Comparison of ENCODE assay signal across 20 cellular contexts in the genomic region with DNA sequence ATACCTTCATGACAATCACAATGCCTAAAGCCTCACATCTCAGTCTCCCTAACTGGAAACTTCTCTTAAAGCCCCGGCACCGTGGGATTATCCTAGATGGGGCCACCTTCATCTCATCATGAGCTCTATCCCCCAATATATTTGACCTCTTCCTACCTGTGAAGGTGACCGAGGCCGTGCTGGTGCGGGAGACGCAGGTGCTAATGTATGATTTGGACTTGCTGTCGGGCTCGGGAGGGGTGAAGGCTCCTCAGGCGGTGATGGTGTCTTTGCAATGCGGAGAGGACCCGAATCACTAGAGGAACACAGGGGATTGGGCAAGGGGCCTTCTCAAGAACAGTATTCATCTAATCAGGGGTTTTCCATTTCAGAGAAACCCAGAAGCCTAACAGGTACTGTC.
DNase-seq lines count a peak whose midpoint lies in the region; ATAC-seq and TF ChIP-seq lines count a peak whose summit lies in the region.
"Had no signal": no experiment of that assay in that cellular context is flagged by ENCODE, and none has a peak within 500 bp of the region (broad histone marks: within the 10 kb centered on the region; RNA-seq: fewer than 3 reads in every experiment).

No MANE protein-coding gene starts in this region.

- H3K9me3 ChIP-seq in BLaER1 treated with 17β-estradiol and CSF1 and Interleukin-3, amounts not matched to agents 10 nM and 100 nM (replicated peaks in 1 of 11) = 0 out of 22 replicates have a peak, but pooled peaks cover 0 to 3% (median 0%) of the 10 kb centered on the region in 11 experiments
- H3K9me3 ChIP-seq in CD8-positive, alpha-beta T cell (ENCODE audit: low read length) = no peaks in the 10 kb centered on the region
- peaks cover 0 to 5% (median 2%) of the 10 kb centered on the region in 4 donors for H3K9me3 ChIP-seq in esophagus muscularis mucosa
- H3K9me3 ChIP-seq: neutrophil, prostate gland, SJCRH30 had no signal

- no peak overlapping the region for H3K9ac ChIP-seq in BLaER1 treated with 17β-estradiol and CSF1 and Interleukin-3, amounts not matched to agents 10 nM and 100 nM

- H3K27me3 Mint-ChIP-seq in CD8-positive, alpha-beta T cell (ENCODE audit: low read depth) = no peaks in the 10 kb centered on the region
- no peaks in the 10 kb centered on the region for H3K27me3 Mint-ChIP-seq in T-cell
- H3K27me3 Mint-ChIP-seq in effector memory CD8-positive, alpha-beta T cell = no peaks in the 10 kb centered on the region
- H3K27me3 Mint-ChIP-seq: central memory CD8-positive, alpha-beta T cell had no signal

- TF ChIP-seq CTCF in CD8-positive, alpha-beta T cell (IDR thresholded peaks at IDR 0.05) = no peak
- no peak for TF ChIP-seq CTCF in esophagus muscularis mucosa (IDR thresholded peaks at IDR 0.05)
- no peak for TF ChIP-seq CTCF in GM20000 (IDR thresholded peaks at IDR 0.05; ENCODE audit: extremely low read depth, missing control alignments)

- peak overlapping the region; percentile 69 for H3K27ac Mint-ChIP-seq in CD8-positive, alpha-beta T cell
- peak overlapping the region; percentile 77 to 84 for H3K27ac Mint-ChIP-seq in T-cell
- H3K27ac Mint-ChIP-seq in effector memory CD8-positive, alpha-beta T cell = peak overlapping the region in 1 of 2 donors; percentile 77

- H3K4me1 ChIP-seq in BLaER1 treated with 17β-estradiol and CSF1 and Interleukin-3, amounts not matched to agents 10 nM and 100 nM = peaks cover 0 to 12% (median 2%) of the 10 kb centered on the region in 10 experiments; a peak in 7 of 20 replicates
- no peaks in the 10 kb centered on the region for H3K4me1 ChIP-seq in CD8-positive, alpha-beta T cell (ENCODE audit: insufficient read depth, low read length)
- peaks cover 0 to 7% (median 0%) of the 10 kb centered on the region in 4 donors for H3K4me1 ChIP-seq in esophagus muscularis mucosa
- H3K4me1 ChIP-seq: prostate gland, SJCRH30 had no signal

- 99% methylated on average over 11 of the region's 11 CpGs for WGBS in esophagus muscularis mucosa

- H3K4me2 ChIP-seq in BLaER1 treated with 17β-estradiol and CSF1 and Interleukin-3, amounts not matched to agents 10 nM and 100 nM = peak overlapping the region in 7 of 11 experiments; percentile 4 to 40 (median 20); a peak in 8 of 22 replicates

- CTCF ChIA-PET in CD8-positive, alpha-beta T cell (lab: Charles Lee) = no interaction called here
- CTCF ChIA-PET in T-cell (lab: Charles Lee) = no interaction called here

- H3K9me3 Mint-ChIP-seq in CD8-positive, alpha-beta T cell = no peaks in the 10 kb centered on the region
- peaks cover 0 to 3% (median 0%) of the 10 kb centered on the region in 3 donors for H3K9me3 Mint-ChIP-seq in T-cell
- no peaks in the 10 kb centered on the region for H3K9me3 Mint-ChIP-seq in effector memory CD8-positive, alpha-beta T cell
- H3K9me3 Mint-ChIP-seq: activated naive CD4-positive, alpha-beta T cell treated with anti-CD3 and anti-CD28 coated beads for 36 hours; central memory CD8-positive, alpha-beta T cell had no signal

- no peak for DNase-seq in CD8-positive, alpha-beta T cell
- DNase-seq in T-cell = no peak
- no peak for DNase-seq in effector memory CD8-positive, alpha-beta T cell
- DNase-seq in esophagus muscularis mucosa (ENCODE audit: extremely low spot score) = no peak
- DNase-seq in activated CD4-positive, CD25-positive, alpha-beta regulatory T cell treated with anti-CD3 and anti-CD28 coated beads, Interleukin-2, amount 50 U/mL, for 72 hours = no peak
- no peak for DNase-seq in GM20000 (ENCODE audit: low spot score)
- DNase-seq: activated CD4-positive, alpha-beta T cell treated with anti-CD3 and anti-CD28 coated beads for 4 hours; DMS53; GDM1; glutamatergic neuron; Kasumi-1; kidney glomerular epithelial cell; NCI-H1048; NCI-H187 treated with DMSO at 0.1 percent for 48 hours had no signal

- POLR2A ChIA-PET in CD8-positive, alpha-beta T cell (lab: Charles Lee) = no interaction called here
- POLR2A ChIA-PET in T-cell (lab: Charles Lee) = no interaction called here

- intact Hi-C loops in CD8-positive, alpha-beta T cell (cut with DNase I, micrococcal nuclease) = no loop called here
- intact Hi-C loops in esophagus muscularis mucosa (cut with DNase I) = no loop called here

- 0 out of 22 replicates have a peak overlapping the region, but pooled peaks of 2 of the 11 experiments have one; percentile 13 to 16 for H3K27ac ChIP-seq in BLaER1 treated with 17β-estradiol and CSF1 and Interleukin-3, amounts not matched to agents 10 nM and 100 nM
- H3K27ac ChIP-seq in CD8-positive, alpha-beta T cell (ENCODE audit: low read depth, low read length) = no peak overlapping the region
- no peak overlapping the region for H3K27ac ChIP-seq in esophagus muscularis mucosa (replicated peaks in 1 of 4)
- H3K27ac ChIP-seq: neutrophil, prostate gland, SJCRH30 had no signal

- H3K4me1 Mint-ChIP-seq in CD8-positive, alpha-beta T cell (ENCODE audit: low read depth) = peaks cover 15% of the 10 kb centered on the region
- peaks cover 17 to 18% (median 18%) of the 10 kb centered on the region in 3 donors for H3K4me1 Mint-ChIP-seq in T-cell
- H3K4me1 Mint-ChIP-seq in effector memory CD8-positive, alpha-beta T cell (ENCODE audit: low read depth in 2 of 2) = peaks cover 4 to 8% of the 10 kb centered on the region in 2 donors

- H3K4me3 Mint-ChIP-seq in CD8-positive, alpha-beta T cell = no peak overlapping the region
- peak overlapping the region in 1 of 3 donors; percentile 62 for H3K4me3 Mint-ChIP-seq in T-cell
- H3K4me3 Mint-ChIP-seq in effector memory CD8-positive, alpha-beta T cell = peak overlapping the region; percentile 62 to 73
- H3K4me3 Mint-ChIP-seq: activated naive CD4-positive, alpha-beta T cell treated with anti-CD3 and anti-CD28 coated beads for 36 hours had no signal

- TF ChIP-seq POLR2A in esophagus muscularis mucosa (IDR thresholded peaks at IDR 0.05; ENCODE audit: low read depth) = no peak

- TF ChIP-seq EP300 in esophagus muscularis mucosa (IDR thresholded peaks at IDR 0.05) = no peak

- H3K36me3 ChIP-seq in BLaER1 treated with 17β-estradiol and CSF1 and Interleukin-3, amounts not matched to agents 10 nM and 100 nM = no peaks in the 10 kb centered on the region
- no peaks in the 10 kb centered on the region for H3K36me3 ChIP-seq in CD8-positive, alpha-beta T cell (ENCODE audit: insufficient read depth, low read length)
- no peaks in the 10 kb centered on the region for H3K36me3 ChIP-seq in esophagus muscularis mucosa
- H3K36me3 ChIP-seq: neutrophil, prostate gland, SJCRH30 had no signal

- no peaks in the 10 kb centered on the region for H3K36me3 Mint-ChIP-seq in CD8-positive, alpha-beta T cell
- no peaks in the 10 kb centered on the region for H3K36me3 Mint-ChIP-seq in T-cell
- H3K36me3 Mint-ChIP-seq in effector memory CD8-positive, alpha-beta T cell (ENCODE audit: insufficient read depth) = no peaks in the 10 kb centered on the region

- ATAC-seq in CD8-positive, alpha-beta T cell = no peak
- ATAC-seq in T-cell (replicated peaks in 1 of 4) = no peak
- ATAC-seq in effector memory CD8-positive, alpha-beta T cell (replicated peaks) = no peak

- H4K20me1 ChIP-seq in BLaER1 treated with 17β-estradiol and CSF1 and Interleukin-3, amounts not matched to agents 10 nM and 100 nM = no peaks in the 10 kb centered on the region

- H3K27me3 ChIP-seq in BLaER1 treated with 17β-estradiol and CSF1 and Interleukin-3, amounts not matched to agents 10 nM and 100 nM = no peaks in the 10 kb centered on the region
- H3K27me3 ChIP-seq in CD8-positive, alpha-beta T cell (ENCODE audit: insufficient read depth, low read length) = no peaks in the 10 kb centered on the region
- no peaks in the 10 kb centered on the region for H3K27me3 ChIP-seq in esophagus muscularis mucosa
- H3K27me3 ChIP-seq: neutrophil, SJCRH30 had no signal

- no peak overlapping the region for H3K4me3 ChIP-seq in BLaER1 treated with 17β-estradiol and CSF1 and Interleukin-3, amounts not matched to agents 10 nM and 100 nM
- H3K4me3 ChIP-seq in CD8-positive, alpha-beta T cell (ENCODE audit: low read depth, low read length) = no peak overlapping the region
- H3K4me3 ChIP-seq in esophagus muscularis mucosa = no peak overlapping the region
- H3K4me3 ChIP-seq: prostate gland, SJCRH30 had no signal
